Comparison of ENCODE assay signal across 34 cellular contexts in the genomic region with DNA sequence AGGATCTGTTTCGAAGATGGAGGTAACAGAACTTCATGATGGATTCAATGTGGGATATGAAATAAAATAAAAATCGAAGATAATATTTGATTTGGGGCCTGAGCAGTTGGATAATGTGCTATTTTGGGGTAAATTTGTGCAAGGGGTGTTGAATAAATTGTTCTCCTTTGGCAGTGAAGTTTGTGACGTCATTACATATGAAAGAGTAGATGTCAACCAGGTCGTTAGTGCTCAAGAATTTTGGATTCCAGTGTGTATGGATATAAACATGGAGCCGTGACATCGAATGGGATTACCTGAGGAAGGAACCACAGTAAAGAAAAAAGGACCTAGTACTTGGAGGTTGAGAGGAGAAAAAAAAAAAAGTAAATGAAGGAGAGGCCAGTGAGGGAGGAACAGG.
"Had no signal": no experiment of that assay in that cellular context is flagged by ENCODE, and none has a peak within 500 bp of the region (broad histone marks: within the 10 kb centered on the region; RNA-seq: fewer than 3 reads in every experiment).

No MANE protein-coding gene starts in this region.

- H3K9me3 ChIP-seq: MG63 had no signal

- H3K27me3 ChIP-seq: MG63 had no signal

- DNase-seq: Karpas-422, Kasumi-1, MG63, MM.1S, MV-4-11, NCI-H1048, NCI-H1092, NCI-H1092 treated with DMSO at 0.1 percent for 48 hours, NCI-H1105, NCI-H1417, NCI-H1417 treated with DMSO at 0.1 percent for 48 hours, NCI-H1436, NCI-H1436 treated with DMSO at 0.1 percent for 48 hours, NCI-H146, NCI-H1694, NCI-H1694 treated with DMSO at 0.1 percent for 48 hours, NCI-H187, NCI-H187 treated with DMSO at 0.1 percent for 48 hours, NCI-H1930, NCI-H2029, NCI-H2029 treated with DMSO at 0.1 percent for 48 hours, NCI-H2081, NCI-H2081 treated with DMSO at 0.1 percent for 48 hours, NCI-H2107, NCI-H2171, NCI-H2171 treated with DMSO at 0.1 percent for 48 hours, NCI-H2227 treated with DMSO at 0.1 percent for 48 hours, NCI-H226, NCI-H345, NCI-H446, NCI-H446 treated with DMSO at 0.1 percent for 48 hours, NCI-H510A, NCI-H510A treated with DMSO at 0.1 percent for 48 hours, NCI-H524 treated with DMSO at 0.1 percent for 48 hours had no signal

- H3K4me3 ChIP-seq: MG63 had no signal

- H3K36me3 ChIP-seq: MG63 had no signal
